8 cellular contexts compared by ENCODE assay signal in the genomic region with DNA sequence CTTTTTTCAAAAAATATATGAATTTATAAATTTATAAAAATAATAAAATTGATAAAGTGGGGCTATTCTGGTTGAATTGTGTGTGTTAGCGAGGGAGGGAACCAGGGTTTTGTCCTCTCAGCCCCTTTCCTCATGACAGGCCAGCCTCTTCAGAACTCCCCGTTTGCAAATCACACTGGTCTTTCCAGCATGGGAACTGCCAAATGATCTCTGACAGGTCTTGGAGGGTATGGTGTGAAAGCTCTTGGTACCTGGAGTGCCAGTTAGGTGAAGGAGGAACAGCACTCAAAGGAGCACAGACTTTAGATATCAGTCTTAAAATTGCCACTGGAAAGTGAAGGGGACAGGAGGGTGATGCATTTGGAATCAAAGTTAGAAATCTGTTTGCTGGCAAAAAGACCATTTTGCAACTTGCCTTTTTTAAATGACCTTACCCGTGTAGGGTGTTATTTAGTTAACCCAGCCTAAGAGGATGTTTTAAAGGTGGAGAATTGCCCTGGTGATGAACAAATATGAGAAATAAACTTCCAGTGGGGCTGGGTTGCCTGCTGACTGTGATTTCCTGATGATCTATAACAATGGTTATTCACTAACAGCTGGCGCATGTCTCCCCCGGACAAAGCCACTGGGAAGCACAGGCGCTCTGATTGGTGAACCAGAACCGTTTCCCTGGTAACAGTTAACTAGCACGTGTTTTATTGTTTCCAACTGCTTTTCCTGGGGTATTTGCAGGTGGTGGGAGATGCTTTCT.
DNase-seq lines count a peak whose midpoint lies in the region; ATAC-seq, FAIRE-seq and TF ChIP-seq lines count a peak whose summit lies in the region.

No MANE protein-coding gene starts in this region.

- no peak overlapping the region for H2BK12ac ChIP-seq in H1 (ENCODE audit: low read depth, low read length)

- no peak overlapping the region for H2BK15ac ChIP-seq in H1 (ENCODE audit: low read length)

- no peak overlapping the region for H2BK20ac ChIP-seq in H1 (ENCODE audit: low read length)

- no peak for TF ChIP-seq CTCF in H1 (IDR thresholded peaks at IDR 0.05; ENCODE audit: control extremely low read depth in 1 of 3, insufficient read depth in 1 of 3, low read depth in 1 of 3, low read length in 3 of 3)

- no peak overlapping the region for H4K8ac ChIP-seq in H1 (ENCODE audit: extremely low read depth, insufficient read depth, low read length)

- FAIRE-seq in H1 (lab: Jason Lieb, UNC), result peak; percentile 94
- FAIRE-seq in GM12892 (lab: Jason Lieb, UNC), result no peak

- no peaks in the 10 kb centered on the region for H3K79me1 ChIP-seq in H1 (ENCODE audit: low read depth, low read length)

- peak overlapping the region in 1 of 4 experiments; percentile 26; a peak in 4 of 8 replicates for H3K4me3 ChIP-seq in H1 (ENCODE audit: extremely low read depth in 1 of 4, insufficient read depth in 2 of 4, low read depth in 3 of 4, low read length in 4 of 4)

- H4K20me1 ChIP-seq in H1 (replicated peaks in 1 of 2; ENCODE audit: control insufficient read depth in 1 of 2, insufficient read depth in 2 of 2, low read length in 2 of 2), result no peaks in the 10 kb centered on the region

- H3K9ac ChIP-seq in H1 (replicated peaks in 1 of 4; ENCODE audit: extremely low read depth in 1 of 4, low read depth in 3 of 4, low read length in 3 of 4), result no peak overlapping the region

- H3K4me2 ChIP-seq in H1 (ENCODE audit: insufficient read depth in 1 of 2, low read depth in 2 of 2, low read length in 2 of 2), result peak overlapping the region; percentile 20 to 57; a peak in 3 of 4 replicates

- TF ChIP-seq POLR2A in H1 (IDR thresholded peaks at IDR 0.05; ENCODE audit: control extremely low read depth in 1 of 2, low read depth in 2 of 2, low read length in 2 of 2) (no peak), GM12892 (IDR thresholded peaks at IDR 0.05; ENCODE audit: low read depth, low read length) (no peak)

- H3K9me3 ChIP-seq in H1 (ENCODE audit: insufficient read depth in 2 of 2, low read depth in 1 of 2, low read length in 1 of 2), result no peaks in the 10 kb centered on the region

- H3K4ac ChIP-seq in H1 (replicated peaks; ENCODE audit: insufficient read length, low read depth, low read length), result no peak overlapping the region

- DNase-seq in DMS53 treated with DMSO at 0.1 percent for 48 hours (lab: John Stamatoyannopoulos, UW; ENCODE audit: unreplicated experiment) (peak; percentile 80), NCI-H446 (lab: John Stamatoyannopoulos, UW) (peak; percentile 35 to 67), H1 (ENCODE audit: low read depth in 1 of 2, low spot score in 2 of 2) (peak; percentile 33 to 62), midbrain (lab: John Stamatoyannopoulos, UW) (peak; percentile 80), cerebellar nuclear complex (lab: John Stamatoyannopoulos, UW) (no peak), GM12892 (ENCODE audit: insufficient read length) (no peak)

- peaks cover 3 to 10% (median 4%) of the 10 kb centered on the region in 4 experiments; a peak in 6 of 7 replicates for H3K4me1 ChIP-seq in H1 (replicated peaks in 1 of 4; ENCODE audit: control insufficient read depth in 3 of 4, insufficient read depth in 4 of 4, low read length in 3 of 4)

- 28% methylated on average over 8 of the region's 8 CpGs; no CpG with 5 or more reads in 1 of the 2 experiments for WGBS in H1 (ENCODE audit: extremely low coverage in 1 of 2, insufficient coverage in 1 of 2, insufficient read length in 1 of 2, insufficient replicate concordance in 2 of 2, low coverage in 1 of 2, low lambda C conversion rate in 2 of 2, missing lambda C conversion rate in 1 of 2), 2 experiments

- CTCF ChIA-PET in H1 (lab: Charles Lee; ENCODE audit: partially characterized antibody), result interaction anchor here (2.3 to 4.3 kb wide), 4 partner anchors 32 to 290 kb away, joined by 5 to 20 read pairs (median 12); no protein-coding TSS in a partner anchor

- no peak overlapping the region for H3K56ac ChIP-seq in H1 (replicated peaks; ENCODE audit: insufficient read length, low read depth, low read length)

- no peak overlapping the region for H2AK5ac ChIP-seq in H1 (ENCODE audit: low read depth, low read length)

- H2AFZ ChIP-seq in H1 (ENCODE audit: low read length), result peak overlapping the region; percentile 42; the same call in 1 of the 2 replicates

- H2BK120ac ChIP-seq in H1 (replicated peaks; ENCODE audit: low read depth, low read length), result no peak overlapping the region

- TF ChIP-seq RAD21 in H1 (IDR thresholded peaks at IDR 0.05 in 1 of 2, conservative IDR thresholded peaks at IDR 0.05 in 1 of 2; ENCODE audit: low read depth in 2 of 2, low read length in 2 of 2), result no peak

- ATAC-seq in GM21737 (IDR thresholded peaks at IDR 0.05; ENCODE audit: unreplicated experiment), result no peak
- ATAC-seq in GM18868 (IDR thresholded peaks at IDR 0.05; ENCODE audit: unreplicated experiment), result no peak

- H3K23ac ChIP-seq in H1 (ENCODE audit: insufficient read length), result no peak overlapping the region

- H3K18ac ChIP-seq in H1 (ENCODE audit: extremely low read depth, low read length), result no peak overlapping the region

- TF ChIP-seq EP300 in H1 (IDR thresholded peaks at IDR 0.05; ENCODE audit: borderline replicate concordance in 1 of 2, low read depth in 2 of 2, low read length in 2 of 2), result no peak

- no peak overlapping the region for H4K5ac ChIP-seq in H1 (ENCODE audit: insufficient read length, low read depth, low read length)

- no peaks in the 10 kb centered on the region for H3K79me2 ChIP-seq in H1 (ENCODE audit: control insufficient read depth in 1 of 2, insufficient read depth in 2 of 2, low read length in 2 of 2)

- no peaks in the 10 kb centered on the region for H3K36me3 ChIP-seq in H1 (ENCODE audit: control insufficient read depth in 2 of 4, insufficient read depth in 4 of 4, low read length in 3 of 4)

- H3K27me3 ChIP-seq in H1 (replicated peaks in 1 of 4; ENCODE audit: control insufficient read depth in 3 of 4, extremely low read depth in 1 of 4, insufficient read depth in 3 of 4, low read length in 3 of 4), result no peaks in the 10 kb centered on the region

- H3K23me2 ChIP-seq in H1 (ENCODE audit: low read depth, low read length), result no peaks in the 10 kb centered on the region

- H3K14ac ChIP-seq in H1 (ENCODE audit: insufficient read length), result no peak overlapping the region

- no peak overlapping the region for H3K27ac ChIP-seq in H1 (ENCODE audit: low read depth, low read length)

- H4K91ac ChIP-seq in H1 (replicated peaks; ENCODE audit: insufficient read length, low read length), result no peak overlapping the region

- no peak overlapping the region for H2BK5ac ChIP-seq in H1 (ENCODE audit: low read depth, low read length)

- POLR2A ChIA-PET in H1 (lab: Charles Lee; ENCODE audit: partially characterized antibody), result interaction anchor here (0.6 to 1.0 kb wide), 2 partner anchors 83 to 718 kb away, joined by 3 read pairs; no protein-coding TSS in a partner anchor

TF ChIP-seq in H1, 55 proteins besides CTCF, POLR2A, EP300 and RAD21:
- 0 out of 2 replicates have a peak, but pooled peaks have one; percentile 19 for TF ChIP-seq SP1 (IDR thresholded peaks at IDR 0.05; ENCODE audit: low read depth, low read length)
- TF ChIP-seq SRF (IDR thresholded peaks at IDR 0.05; ENCODE audit: low read depth, low read length), result no peak
- no peak for TF ChIP-seq FOSL1 (IDR thresholded peaks at IDR 0.05; ENCODE audit: insufficient read depth, low read depth, low read length)
- TF ChIP-seq TCF12 (IDR thresholded peaks at IDR 0.05; ENCODE audit: low read depth, low read length), result 0 out of 2 replicates have a peak, but pooled peaks have one; percentile 52
- TF ChIP-seq, protein P1, sequence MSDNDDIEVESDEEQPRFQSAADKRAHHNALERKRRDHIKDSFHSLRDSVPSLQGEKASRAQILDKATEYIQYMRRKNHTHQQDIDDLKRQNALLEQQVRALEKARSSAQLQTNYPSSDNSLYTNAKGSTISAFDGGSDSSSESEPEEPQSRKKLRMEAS (IDR thresholded peaks at IDR 0.05), result peak; percentile 86
- TF ChIP-seq EZH2 (IDR thresholded peaks at IDR 0.05; ENCODE audit: low read depth, low read length, severe bottlenecking), result no peak
- peak; percentile 28; the same call in 1 of the 2 replicates for TF ChIP-seq E2F6 (IDR thresholded peaks at IDR 0.05)
- TF ChIP-seq POU5F1 (IDR thresholded peaks at IDR 0.05; ENCODE audit: low read depth, low read length), result no peak
- TF ChIP-seq SIN3A (conservative IDR thresholded peaks at IDR 0.05 in 1 of 2, IDR thresholded peaks at IDR 0.05 in 1 of 2; ENCODE audit: low read depth in 1 of 2, low read length in 2 of 2), result peak; percentile 87 to 88; a peak in 3 of 4 replicates

Comparison
In these comparisons a context has a peak if more than half of its experiments do, and no peak if none do; other contexts are left out.
1. DNase-seq: peak in DMS53 treated with DMSO at 0.1 percent for 48 hours (single experiment), NCI-H446 (2 of 2), H1 (2 of 2) and midbrain (single experiment); none in cerebellar nuclear complex (0 of 2) and GM12892 (single experiment).